ENCODE assay signal across 2 cellular contexts in genomic region chr15:63823253-63823844, GRCh38.
A peak's percentile ranks its signal among the peaks of the same experiment; 100 is the strongest.
TF ChIP-seq lines count a peak whose summit lies in the region.

No MANE protein-coding gene starts in this region.

TF ChIP-seq in K562, 482 proteins besides CTCF, POLR2A, EP300 and RAD21:
- TF ChIP-seq TBP (optimal IDR thresholded peaks at IDR 0.05; ENCODE audit: low read depth, low read length) (no peak), CHD2 (IDR thresholded peaks at IDR 0.05; ENCODE audit: low read depth, low read length) (no peak), PHF20 (IDR thresholded peaks at IDR 0.05; ENCODE audit: partially characterized antibody) (peak; percentile 19), NR2C2 (CRISPR knock-in tag; IDR thresholded peaks at IDR 0.05) (no peak), NR2C2 (tag; IDR thresholded peaks at IDR 0.05) (no peak), ZNF217 (CRISPR knock-in tag; IDR thresholded peaks at IDR 0.05) (no peak), SMARCA5 (IDR thresholded peaks at IDR 0.05) (0 out of 2 replicates have a peak, but pooled peaks have one; percentile 24), RCOR1 (IDR thresholded peaks at IDR 0.05; ENCODE audit: borderline replicate concordance in 1 of 2, low read depth in 2 of 2, low read length in 2 of 2) (0 out of 4 replicates have a peak, but pooled peaks of 1 of the 2 experiments have one; percentile 29), ZNF695 (CRISPR knock-in tag; IDR thresholded peaks at IDR 0.05) (no peak), BCOR (IDR thresholded peaks at IDR 0.05) (peak; percentile 87), KDM1A (IDR thresholded peaks at IDR 0.05) (peak; percentile 59 to 61), ADNP (tag; IDR thresholded peaks at IDR 0.05) (peak; percentile 90), TCF15 (CRISPR knock-in tag; IDR thresholded peaks at IDR 0.05) (no peak), RBM25 (IDR thresholded peaks at IDR 0.05; ENCODE audit: low read depth, low read length, severe bottlenecking) (peak; percentile 88), HDAC2 (IDR thresholded peaks at IDR 0.05) (peak; percentile 42; the same call in 1 of the 2 replicates)
- TF ChIP-seq, protein P1, sequence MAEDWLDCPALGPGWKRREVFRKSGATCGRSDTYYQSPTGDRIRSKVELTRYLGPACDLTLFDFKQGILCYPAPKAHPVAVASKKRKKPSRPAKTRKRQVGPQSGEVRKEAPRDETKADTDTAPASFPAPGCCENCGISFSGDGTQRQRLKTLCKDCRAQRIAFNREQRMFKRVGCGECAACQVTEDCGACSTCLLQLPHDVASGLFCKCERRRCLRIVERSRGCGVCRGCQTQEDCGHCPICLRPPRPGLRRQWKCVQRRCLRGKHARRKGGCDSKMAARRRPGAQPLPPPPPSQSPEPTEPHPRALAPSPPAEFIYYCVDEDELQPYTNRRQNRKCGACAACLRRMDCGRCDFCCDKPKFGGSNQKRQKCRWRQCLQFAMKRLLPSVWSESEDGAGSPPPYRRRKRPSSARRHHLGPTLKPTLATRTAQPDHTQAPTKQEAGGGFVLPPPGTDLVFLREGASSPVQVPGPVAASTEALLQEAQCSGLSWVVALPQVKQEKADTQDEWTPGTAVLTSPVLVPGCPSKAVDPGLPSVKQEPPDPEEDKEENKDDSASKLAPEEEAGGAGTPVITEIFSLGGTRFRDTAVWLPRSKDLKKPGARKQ (CRISPR knock-in tag; IDR thresholded peaks at IDR 0.05) = no peak

TF ChIP-seq in HepG2, 621 proteins besides CTCF, POLR2A, EP300 and RAD21:
- TF ChIP-seq ZNF550 (CRISPR knock-in tag; IDR thresholded peaks at IDR 0.05; ENCODE audit: borderline replicate concordance) = no peak
- TF ChIP-seq ZNF629 (CRISPR knock-in tag; conservative IDR thresholded peaks at IDR 0.05) = peak; percentile 55
